8 cellular contexts compared by ENCODE assay signal in genomic region chr19:45177817-45178261, GRCh38. TPM values are rescaled to one million over a fixed set of nuclear protein-coding genes. Genes with fewer than 3 reads are reported as not detected.
A peak's percentile ranks its signal among the peaks of the same experiment; 100 is the strongest.
DNase-seq lines count a peak whose midpoint lies in the region; ATAC-seq, FAIRE-seq and TF ChIP-seq lines count a peak whose summit lies in the region.

TRAPPC6A (minus strand) TSS chr19:45178237; CDS start chr19:45178218, 19 bp downstream.

- H3K4me1 ChIP-seq in SJCRH30: no peaks in the 10 kb centered on the region
- peaks cover 13% of the 10 kb centered on the region for H3K4me1 ChIP-seq in endothelial cell of umbilical vein (ENCODE audit: control insufficient read depth, extremely low read depth, insufficient read depth, low read length)

- H3K9me1 ChIP-seq in endothelial cell of umbilical vein (replicated peaks; ENCODE audit: control insufficient read depth, extremely low read depth, insufficient read depth, low read length): no peaks in the 10 kb centered on the region

- H3K27me3 ChIP-seq in SJCRH30 (no peaks in the 10 kb centered on the region), endothelial cell of umbilical vein (ENCODE audit: control insufficient read depth in 2 of 2, insufficient read depth in 2 of 2, low read length in 2 of 2) (no peaks in the 10 kb centered on the region)

- ATAC-seq in HG02981 (IDR thresholded peaks at IDR 0.05; ENCODE audit: unreplicated experiment): peak; percentile 6
- no peak for ATAC-seq in GM18519 (IDR thresholded peaks at IDR 0.05; ENCODE audit: low FRiP score, unreplicated experiment)

- peak within 1 kb of the TSS; percentile 92 for H2AFZ ChIP-seq in endothelial cell of umbilical vein (ENCODE audit: low read depth, low read length)

- intact Hi-C loops in endothelial cell of umbilical vein (cut with micrococcal nuclease): loop anchor here (1.0 kb wide), 1 partner anchor 86 kb away; no protein-coding TSS in a partner anchor

- H3K4me3 ChIP-seq in SJCRH30: peak within 1 kb of the TSS; percentile 77
- H3K4me3 ChIP-seq in endothelial cell of umbilical vein (replicated peaks in 1 of 3; ENCODE audit: insufficient read depth in 1 of 3, low read depth in 1 of 3, low read length in 3 of 3): peak within 1 kb of the TSS; percentile 68 to 91 (median 85)

- dilution Hi-C loops in endothelial cell of umbilical vein (cut with MboI; ENCODE audit: extremely low pct_ligation_motif_present, low sequenced_read_pairs): no loop called here

- POLR2A ChIA-PET in endothelial cell of umbilical vein (lab: Charles Lee): interaction anchor here (0.7 to 1.4 kb wide), 2 partner anchors 13 to 16 kb away, joined by 3 read pairs; no protein-coding TSS in a partner anchor

- no peaks in the 10 kb centered on the region for H4K20me1 ChIP-seq in endothelial cell of umbilical vein (replicated peaks; ENCODE audit: control insufficient read depth, extremely low read depth, insufficient read depth, low read length)

- no peak for FAIRE-seq in endothelial cell of umbilical vein (lab: Jason Lieb, UNC)

- H3K9me3 ChIP-seq in SJCRH30 (replicated peaks) (no peaks in the 10 kb centered on the region), endothelial cell of umbilical vein (replicated peaks; ENCODE audit: control insufficient read depth, insufficient read depth, low read length) (no peaks in the 10 kb centered on the region)

- H3K9ac ChIP-seq in endothelial cell of umbilical vein (replicated peaks; ENCODE audit: extremely low read depth, insufficient read depth, low read length): peak within 1 kb of the TSS; percentile 79

- BruUV-seq in endothelial cell of umbilical vein (replicated peaks; lab: Mats Ljungman, UMichigan): TSS peak; percentile 81

- DNase-seq in DMS 273 (lab: John Stamatoyannopoulos, UW; ENCODE audit: unreplicated experiment): peak; percentile 87
- no peak for DNase-seq in DMS 273 treated with DMSO at 0.1 percent for 48 hours (lab: John Stamatoyannopoulos, UW)
- DNase-seq in SJCRH30: peak in 1 of 2 experiments; percentile 36
- DNase-seq in endothelial cell of umbilical vein (ENCODE audit: low read depth, low spot score): no peak
- DNase-seq in myocyte (ENCODE audit: low read depth): no peak
- DNase-seq in midbrain (lab: John Stamatoyannopoulos, UW): no peak

- TF ChIP-seq POLR2A in endothelial cell of umbilical vein (IDR thresholded peaks at IDR 0.05; ENCODE audit: low read depth, low read length): peak; percentile 28

- peak within 1 kb of the TSS; percentile 84 for H3K4me2 ChIP-seq in endothelial cell of umbilical vein (ENCODE audit: insufficient read depth, low read length)

- no peak for TF ChIP-seq CTCF in endothelial cell of umbilical vein (IDR thresholded peaks at IDR 0.05; ENCODE audit: extremely low read depth in 1 of 2, insufficient read depth in 1 of 2, low read depth in 1 of 2, low read length in 2 of 2)

- H3K27ac ChIP-seq in SJCRH30 (peak within 1 kb of the TSS; percentile 37), endothelial cell of umbilical vein (ENCODE audit: insufficient read depth, low read depth, low read length) (peak within 1 kb of the TSS; percentile 80)

- H3K36me3 ChIP-seq in SJCRH30 (no peaks in the 10 kb centered on the region), endothelial cell of umbilical vein (ENCODE audit: control insufficient read depth in 2 of 2, extremely low read depth in 1 of 2, insufficient read depth in 2 of 2, low read length in 2 of 2) (no peaks in the 10 kb centered on the region)

- CTCF ChIA-PET in endothelial cell of umbilical vein (lab: Charles Lee): interaction anchor here (1.3 to 3.3 kb wide), 9 partner anchors 9 to 162 kb away, joined by 4 to 13 read pairs (median 8); partner anchors contain the start of genes NKPD1 and PPP1R37

- peaks cover 11% of the 10 kb centered on the region for H3K79me2 ChIP-seq in endothelial cell of umbilical vein (ENCODE audit: control insufficient read depth, insufficient read depth, low read length)

TF ChIP-seq in endothelial cell of umbilical vein, 7 proteins besides CTCF, POLR2A, EP300 and RAD21:
- TF ChIP-seq EZH2 (IDR thresholded peaks at IDR 0.05; ENCODE audit: borderline replicate concordance, low read depth, low read length, severe bottlenecking) (no peak), POLR2AphosphoS5 (IDR thresholded peaks at IDR 0.05; ENCODE audit: insufficient read depth, low read depth, low read length) (no peak), GATA2 (IDR thresholded peaks at IDR 0.05; ENCODE audit: insufficient read depth, insufficient read length, low read depth, low read length) (no peak), MYC (IDR thresholded peaks at IDR 0.05; ENCODE audit: low read depth, low read length) (no peak), FOS (IDR thresholded peaks at IDR 0.05; ENCODE audit: borderline replicate concordance, insufficient read depth, low read length) (no peak), JUN (IDR thresholded peaks at IDR 0.05; ENCODE audit: borderline replicate concordance, insufficient read depth, insufficient read length, low read depth) (no peak), MAX (IDR thresholded peaks at IDR 0.05; ENCODE audit: insufficient read depth, insufficient read length) (no peak)

RNA-seq across cellular contexts. Expression of gene TRAPPC6A, which starts in this region (rescaled TPM):
- total RNA-seq in SJCRH30 (2014; rRNA removed; shearing (Covaris generic)): 3.0 and 4.7 TPM in 2 replicates
- total RNA-seq in endothelial cell of umbilical vein (12.6 and 18.1 TPM in 2 replicates), myocyte (26.9 and 29.4 TPM in 2 replicates)
- polyA plus RNA-seq in endothelial cell of umbilical vein: 45.4 and 46.6 TPM in 2 replicates
- polyA plus RNA-seq in endothelial cell of umbilical vein (2011; cell fraction: cytosol; rRNA removed): 27.9 and 33.7 TPM in 2 replicates
- 10.1 and 11.3 TPM in 2 replicates for polyA plus RNA-seq in endothelial cell of umbilical vein (2011; cell fraction: nucleus; rRNA removed)
- 13.5 and 28.7 TPM in 2 replicates for polyA plus RNA-seq in endothelial cell of umbilical vein (2012)
- 3.4 and 5.6 TPM in 2 replicates for polyA minus RNA-seq in endothelial cell of umbilical vein
- 1.8 TPM for polyA minus RNA-seq in endothelial cell of umbilical vein (2011; cell fraction: cytosol; rRNA and poly(A)+ RNA removed)
- polyA minus RNA-seq in endothelial cell of umbilical vein (2011; cell fraction: nucleus; rRNA and poly(A)+ RNA removed): 0.96 TPM in 2 replicates
- 49.8 TPM for polyA plus RNA-seq in myocyte (2012)
